Comparison of ENCODE assay signal across 20 cellular contexts in the genomic region with DNA sequence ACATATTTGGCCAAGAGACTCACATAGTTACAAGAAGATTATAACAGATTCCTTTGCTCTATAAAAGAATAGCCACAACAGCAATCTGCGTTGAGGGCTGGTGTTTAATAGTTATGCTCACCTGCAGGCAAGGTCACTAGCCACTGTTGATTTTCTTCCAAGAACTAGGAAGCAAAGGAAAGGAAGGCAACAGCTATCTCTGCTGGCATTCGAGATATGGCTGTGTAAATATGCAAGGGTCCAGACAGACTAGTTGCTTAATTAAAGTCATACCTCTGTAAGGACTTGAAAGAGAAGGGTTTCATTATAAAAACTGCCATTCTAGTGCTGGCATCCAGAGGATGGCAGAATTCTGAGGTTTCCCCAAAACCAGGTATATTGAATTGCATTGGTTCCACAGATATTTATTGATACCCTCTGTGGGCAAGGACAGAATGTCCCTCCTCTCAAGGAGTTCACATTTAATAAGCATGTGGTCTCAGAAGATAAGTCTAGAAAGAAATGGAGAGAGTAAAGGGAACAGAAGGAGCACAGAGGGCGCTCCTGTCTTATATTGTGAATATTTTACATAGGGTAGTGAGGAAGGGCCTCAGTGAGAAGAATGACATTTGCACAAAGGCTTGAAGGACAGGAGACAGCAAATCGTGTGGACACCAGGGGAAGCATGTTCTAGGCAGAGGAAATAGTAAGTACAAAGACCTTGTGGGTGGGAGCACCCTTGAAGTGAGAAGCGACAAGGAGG. TPM values are rescaled to one million over a fixed set of nuclear protein-coding genes. Genes with fewer than 3 reads are reported as not detected.
DNase-seq lines count a peak whose midpoint lies in the region; ATAC-seq and TF ChIP-seq lines count a peak whose summit lies in the region.
"Had no signal": no experiment of that assay in that cellular context is flagged by ENCODE, and none has a peak within 500 bp of the region (broad histone marks: within the 10 kb centered on the region; RNA-seq: fewer than 3 reads in every experiment).

No MANE protein-coding gene starts in this region.

- H3K79me2 ChIP-seq in DND-41 (ENCODE audit: insufficient read depth, low read length) (no peaks in the 10 kb centered on the region), Loucy (ENCODE audit: insufficient read depth, low read length) (no peaks in the 10 kb centered on the region)

- no peaks in the 10 kb centered on the region for H3K9me2 ChIP-seq in Loucy (replicated peaks; ENCODE audit: low read depth, low read length)
- H3K9me2 ChIP-seq: SK-N-SH had no signal

- no peaks in the 10 kb centered on the region for H3K9me3 ChIP-seq in DND-41 (ENCODE audit: insufficient read depth, low read length, severe bottlenecking)
- no peaks in the 10 kb centered on the region for H3K9me3 ChIP-seq in Loucy (ENCODE audit: insufficient read depth, low read depth, low read length)
- no peaks in the 10 kb centered on the region for H3K9me3 ChIP-seq in endodermal cell (ENCODE audit: control insufficient read depth, low read length)
- H3K9me3 ChIP-seq: Caco-2, SK-N-SH had no signal

- H3K4me1 ChIP-seq in DND-41 (ENCODE audit: insufficient read depth, low read length) (peaks cover 13% of the 10 kb centered on the region), Loucy (ENCODE audit: insufficient read depth, low read length, poor library complexity, severe bottlenecking) (peaks cover 5% of the 10 kb centered on the region), endodermal cell (ENCODE audit: control insufficient read depth, insufficient read depth, low read length) (no peaks in the 10 kb centered on the region)

- H3K9ac ChIP-seq in DND-41 (ENCODE audit: low read depth, low read length) (no peak overlapping the region), Loucy (ENCODE audit: low read depth, low read length, poor library complexity, severe bottlenecking) (no peak overlapping the region), endodermal cell (ENCODE audit: extremely low read depth, low read length, poor library complexity, severe bottlenecking) (no peak overlapping the region)
- H3K9ac ChIP-seq: SK-N-SH had no signal

- H3F3A ChIP-seq in Loucy (ENCODE audit: low read depth): no peaks in the 10 kb centered on the region

- in situ Hi-C loops in SK-MEL-5 (cut with HindIII; ENCODE audit: low pct_unique_long_range_greater_than_20kb, low sequenced_read_pairs): no loop called here

- H2AFZ ChIP-seq in DND-41 (ENCODE audit: low read depth, low read length) (peak overlapping the region; percentile 82; the same call in 1 of the 2 replicates), Loucy (ENCODE audit: low read length) (no peak overlapping the region)

- no peak overlapping the region; the same call in 1 of the 2 replicates for H3K4me2 ChIP-seq in DND-41 (ENCODE audit: insufficient read depth, low read length)
- H3K4me2 ChIP-seq in Loucy (ENCODE audit: low read depth, low read length, poor library complexity, severe bottlenecking): no peak overlapping the region
- H3K4me2 ChIP-seq: SK-N-SH had no signal

- H3K9me3 Mint-ChIP-seq in endodermal cell: no peaks in the 10 kb centered on the region
- H3K9me3 Mint-ChIP-seq: CD8-positive, alpha-beta T cell had no signal

- H3K27me3 Mint-ChIP-seq in endodermal cell (ENCODE audit: insufficient read depth): peaks cover 29% of the 10 kb centered on the region

- no peaks in the 10 kb centered on the region for H3K36me3 Mint-ChIP-seq in endodermal cell (ENCODE audit: low read depth)
- H3K36me3 Mint-ChIP-seq: CD8-positive, alpha-beta T cell had no signal

- H3K36me3 ChIP-seq in DND-41 (ENCODE audit: insufficient read depth, low read length): no peaks in the 10 kb centered on the region
- no peaks in the 10 kb centered on the region for H3K36me3 ChIP-seq in Loucy (ENCODE audit: insufficient read depth, low read length)
- no peaks in the 10 kb centered on the region for H3K36me3 ChIP-seq in endodermal cell (ENCODE audit: control insufficient read depth, insufficient read depth, low read length)

- no peak overlapping the region for H3K4me3 ChIP-seq in DND-41 (ENCODE audit: low read depth in 1 of 2, low read length in 2 of 2)
- H3K4me3 ChIP-seq in Loucy (ENCODE audit: low read length, poor library complexity, severe bottlenecking): no peak overlapping the region
- no peak overlapping the region for H3K4me3 ChIP-seq in endodermal cell (ENCODE audit: low read length)

- peaks cover 28% of the 10 kb centered on the region for H3K27me3 ChIP-seq in DND-41 (ENCODE audit: insufficient read depth, low read length, poor library complexity)
- peaks cover 2% of the 10 kb centered on the region for H3K27me3 ChIP-seq in Loucy (ENCODE audit: insufficient read depth, low read length, poor library complexity, severe bottlenecking)
- H3K27me3 ChIP-seq in endodermal cell (ENCODE audit: control insufficient read depth, insufficient read depth, low read length, poor library complexity, severe bottlenecking): peaks cover 77% of the 10 kb centered on the region

- no peak for ATAC-seq in DND-41 (ENCODE audit: insufficient read depth, low read depth)

- H3K4me1 Mint-ChIP-seq in endodermal cell: peaks cover 2% of the 10 kb centered on the region

- H3K27ac ChIP-seq in DND-41 (ENCODE audit: low read length): no peak overlapping the region
- no peak overlapping the region for H3K27ac ChIP-seq in endodermal cell (ENCODE audit: low read depth, low read length)

- TF ChIP-seq CTCF in DND-41 (IDR thresholded peaks at IDR 0.05; ENCODE audit: borderline replicate concordance, extremely low read depth, low read length, poor library complexity, severe bottlenecking) (no peak), Loucy (conservative IDR thresholded peaks at IDR 0.05; ENCODE audit: low read length) (peak; percentile 42), endodermal cell (conservative IDR thresholded peaks at IDR 0.05) (no peak)

- no peak overlapping the region for H3K4me3 Mint-ChIP-seq in endodermal cell
- H3K4me3 Mint-ChIP-seq: CD8-positive, alpha-beta T cell; T-helper 17 cell had no signal

- 84 to 85% methylated on average over 5 of the region's 5 CpGs for WGBS in endodermal cell (ENCODE audit: insufficient coverage in 1 of 2, insufficient read length in 1 of 2), 2 experiments

- H3K27ac Mint-ChIP-seq in endodermal cell: no peak overlapping the region
- H3K27ac Mint-ChIP-seq: CD8-positive, alpha-beta T cell; T-helper 17 cell had no signal

- H4K20me1 ChIP-seq in DND-41 (ENCODE audit: insufficient read depth, low read length) (no peaks in the 10 kb centered on the region), Loucy (ENCODE audit: insufficient read depth, low read length, poor library complexity, severe bottlenecking) (no peaks in the 10 kb centered on the region)

- DNase-seq in DND-41 (no peak), SK-MEL-5 (ENCODE audit: low read depth, low spot score) (peak; percentile 44), endodermal cell (peak; percentile 22), NCI-H1048 (lab: John Stamatoyannopoulos, UW) (no peak), AG08395 (ENCODE audit: low spot score) (no peak), NCI-H1417 (lab: John Stamatoyannopoulos, UW) (no peak)
- DNase-seq in stimulated activated CD4-positive, alpha-beta T cell treated with anti-CD3 and anti-CD28 coated beads, Interleukin-2, amount 100 ng/mL, for 48 hours: no peak
- DNase-seq: CD8-positive, alpha-beta T cell; DMS 273 treated with DMSO at 0.1 percent for 48 hours; DMS79; KG1; NCI-H1694; NCI-H2081; NCI-H2227 treated with DMSO at 0.1 percent for 48 hours; NCI-H526 treated with DMSO at 0.1 percent for 48 hours; SIG-M5; SK-N-SH; T-helper 17 cell had no signal

RNA-seq across cellular contexts. Expression of a gene that starts 23.6 kb away (rescaled TPM):
- 0.08 TPM in 1 of 2 replicates, not detected in the other for total RNA-seq in SK-MEL-5 (2014; rRNA removed; shearing (Covaris generic))
- 0.04 and 0.10 TPM in 2 replicates for polyA plus RNA-seq in SK-MEL-5 (2015; cell fraction: cytosol; rRNA removed)
- polyA plus RNA-seq in SK-MEL-5 (2015; cell fraction: nucleus; rRNA removed): 0.11 and 0.26 TPM in 2 replicates
- total RNA-seq in endodermal cell: 10 to 100 TPM; 37.0 to 43.3 TPM
- polyA plus RNA-seq in endodermal cell (2013, experiment 1 of 2): 15.0 TPM
- 14.0 TPM for polyA plus RNA-seq in endodermal cell (2013, experiment 2 of 2)

RNA-seq across cellular contexts. Expression of a gene that starts 28.3 kb away (rescaled TPM):
- total RNA-seq in SK-MEL-5 (2014; rRNA removed; shearing (Covaris generic)): 24.8 and 25.1 TPM in 2 replicates
- polyA plus RNA-seq in SK-MEL-5 (2015; cell fraction: cytosol; rRNA removed): 39.0 and 48.6 TPM in 2 replicates
- polyA plus RNA-seq in SK-MEL-5 (2015; cell fraction: nucleus; rRNA removed): 40.4 and 45.1 TPM in 2 replicates
- 10 to 100 TPM; 44.8 to 79.2 TPM for total RNA-seq in endodermal cell
- 34.4 TPM for polyA plus RNA-seq in endodermal cell (2013, experiment 1 of 2)
- polyA plus RNA-seq in endodermal cell (2013, experiment 2 of 2): 30.5 TPM

Comparison
In these comparisons a context has a peak if more than half of its experiments do, and no peak if none do; other contexts are left out.
1. DNase-seq: peak in SK-MEL-5 (single experiment) and endodermal cell (single experiment); none in DND-41 (single experiment), NCI-H1048 (single experiment), AG08395 (single experiment), stimulated activated CD4-positive, alpha-beta T cell treated with anti-CD3 and anti-CD28 coated beads, Interleukin-2, amount 100 ng/mL, for 48 hours (0 of 2) and NCI-H1417 (0 of 3).
2. RNA of a gene that starts 23.6 kb away (total RNA-seq): 37.0 to 43.3 TPM in endodermal cell; 0.08 TPM in SK-MEL-5; every median in the first group is over 10 times any median in the second.